ENCODE assay signal across 10 cellular contexts in genomic region chr10:124705021-124705740, GRCh38. TPM values are rescaled to one million over a fixed set of nuclear protein-coding genes. Genes with fewer than 3 reads are reported as not detected.
DNase-seq lines count a peak whose midpoint lies in the region; ATAC-seq and TF ChIP-seq lines count a peak whose summit lies in the region.
"Had no signal": no experiment of that assay in that cellular context is flagged by ENCODE, and none has a peak within 500 bp of the region (broad histone marks: within the 10 kb centered on the region; RNA-seq: fewer than 3 reads in every experiment).

No MANE protein-coding gene starts in this region.

- ATAC-seq in psoas muscle (peak; percentile 12 to 50 (median 39)), HG03457 (IDR thresholded peaks at IDR 0.05; ENCODE audit: unreplicated experiment) (no peak), GM21423 (IDR thresholded peaks at IDR 0.05; ENCODE audit: unreplicated experiment) (no peak)

- H3K27ac Mint-ChIP-seq in dendritic cell treated with granulocyte-macrophage colony-stimulating factor and Interleukin-4, amounts not matched to agents 40 ng/mL and 50 ng/mL, for 4 days, result peak overlapping the region; percentile 97

- no peaks in the 10 kb centered on the region for H3K27me3 Mint-ChIP-seq in dendritic cell treated with granulocyte-macrophage colony-stimulating factor and Interleukin-4, amounts not matched to agents 40 ng/mL and 50 ng/mL, for 4 days

- no peak for TF ChIP-seq CTCF in psoas muscle (IDR thresholded peaks at IDR 0.05)

- no peaks in the 10 kb centered on the region for H3K27me3 ChIP-seq in psoas muscle (ENCODE audit: insufficient read depth in 3 of 3, low read length in 2 of 3)

- H3K9me3 Mint-ChIP-seq in dendritic cell treated with granulocyte-macrophage colony-stimulating factor and Interleukin-4, amounts not matched to agents 40 ng/mL and 50 ng/mL, for 4 days, result no peaks in the 10 kb centered on the region

- H3K9me3 ChIP-seq in psoas muscle, result no peaks in the 10 kb centered on the region

- DNase-seq in DMS53 treated with DMSO at 0.1 percent for 48 hours (lab: John Stamatoyannopoulos, UW; ENCODE audit: unreplicated experiment), result peak; percentile 27
- DNase-seq in NCI-H187 (lab: John Stamatoyannopoulos, UW), result peak; percentile 45
- DNase-seq in psoas muscle, result peak in 1 of 2 donors; percentile 79
- no peak for DNase-seq in anterior cingulate cortex (lab: John Stamatoyannopoulos, UW)
- DNase-seq in dermis blood vessel endothelial cell, result no peak
- DNase-seq: GF-D8, NCI-H2107 had no signal

- intact Hi-C loops in dendritic cell treated with granulocyte-macrophage colony-stimulating factor and Interleukin-4, amounts not matched to agents 40 ng/mL and 50 ng/mL, for 4 days (cut with micrococcal nuclease), result no loop called here
- intact Hi-C loops in psoas muscle (cut with DNase I), result loop anchor here in 1 of 2 donors (2.0 kb wide), 1 partner anchor 36 kb away; no protein-coding TSS in a partner anchor

- no peak overlapping the region for H3K4me3 Mint-ChIP-seq in dendritic cell treated with granulocyte-macrophage colony-stimulating factor and Interleukin-4, amounts not matched to agents 40 ng/mL and 50 ng/mL, for 4 days

- H3K36me3 ChIP-seq in psoas muscle (ENCODE audit: insufficient read depth in 1 of 2, low read depth in 1 of 2), result no peaks in the 10 kb centered on the region

- H3K4me3 ChIP-seq in psoas muscle, result no peak overlapping the region

- 47 to 71% (median 52%) methylated on average over 12 to 13 of the region's 13 CpGs for WGBS in psoas muscle, 3 donors

- peaks cover 98% of the 10 kb centered on the region for H3K4me1 Mint-ChIP-seq in dendritic cell treated with granulocyte-macrophage colony-stimulating factor and Interleukin-4, amounts not matched to agents 40 ng/mL and 50 ng/mL, for 4 days (ENCODE audit: low read depth)

- H3K4me1 ChIP-seq in psoas muscle, result peaks cover 100% of the 10 kb centered on the region

- peaks cover 49% of the 10 kb centered on the region for H3K36me3 Mint-ChIP-seq in dendritic cell treated with granulocyte-macrophage colony-stimulating factor and Interleukin-4, amounts not matched to agents 40 ng/mL and 50 ng/mL, for 4 days (ENCODE audit: low read depth)

- peak overlapping the region; percentile 92 for H3K27ac ChIP-seq in psoas muscle

RNA-seq across cellular contexts. Expression of gene FAM53B, which starts 39.0 kb away (rescaled TPM):
- 100 to 1,000 TPM in 1 of 4 donors, 10 to 100 TPM in 3; 31.0 to 142 (median 43.1) TPM for total RNA-seq in psoas muscle
- polyA plus RNA-seq in psoas muscle, result 100 to 1,000 TPM in 1 of 3 donors, 10 to 100 TPM in 2; 34.9 to 178 (median 55.8) TPM
- 30.5 and 36.5 TPM in 2 replicates for total RNA-seq in dermis blood vessel endothelial cell

Comparison
In these comparisons a context has a peak if more than half of its experiments do, and no peak if none do; other contexts are left out.
1. DNase-seq: peak in DMS53 treated with DMSO at 0.1 percent for 48 hours (single experiment) and NCI-H187 (2 of 2); none in anterior cingulate cortex (0 of 58) and dermis blood vessel endothelial cell (single experiment).
2. ATAC-seq: peak in psoas muscle (4 of 4); none in HG03457 (single experiment) and GM21423 (single experiment).